In the genomic region with DNA sequence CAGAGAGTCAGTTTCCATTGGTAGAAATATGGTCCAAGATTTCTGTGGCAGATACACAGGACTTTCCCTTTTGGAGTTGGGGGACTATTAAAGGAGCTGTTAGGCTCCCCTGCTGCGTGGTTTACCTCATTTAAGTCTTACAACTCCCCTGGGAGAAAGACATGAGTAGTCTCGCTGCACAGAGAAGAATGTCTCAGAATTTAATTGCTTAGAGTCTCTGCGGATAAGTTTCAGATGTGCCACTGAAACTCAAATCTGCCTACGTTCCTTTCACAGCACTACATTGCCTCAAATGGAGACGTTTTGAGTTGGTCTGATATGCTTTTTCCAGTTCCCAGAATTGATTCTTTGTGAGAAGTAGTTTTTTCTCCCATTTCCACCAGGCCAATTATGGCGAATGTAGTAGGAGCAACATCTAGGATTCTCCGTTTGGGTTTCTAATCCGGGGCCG, we compare ENCODE assay signal across 8 cellular contexts. TPM values are rescaled to one million over a fixed set of nuclear protein-coding genes. Genes with fewer than 3 reads are reported as not detected.
A peak's percentile ranks its signal among the peaks of the same experiment; 100 is the strongest.
DNase-seq lines count a peak whose midpoint lies in the region; ATAC-seq and TF ChIP-seq lines count a peak whose summit lies in the region.

No MANE protein-coding gene starts in this region.

- TF ChIP-seq CTCF in type B pancreatic cell (conservative IDR thresholded peaks at IDR 0.05) = no peak

- peak; percentile 39 for DNase-seq in NCI-H2227 (lab: John Stamatoyannopoulos, UW; ENCODE audit: unreplicated experiment)
- DNase-seq in inferior parietal cortex (ENCODE audit: extremely low spot score) = peak; percentile 59
- DNase-seq in type B pancreatic cell (ENCODE audit: extremely low spot score, unreplicated experiment) = no peak
- no peak for DNase-seq in NCI-H187 treated with DMSO at 0.1 percent for 48 hours (lab: John Stamatoyannopoulos, UW)
- no peak for DNase-seq in SW480 (ENCODE audit: low spot score)
- DNase-seq in NOMO-1 treated with DMSO at 0.1 percent for 48 hours (lab: John Stamatoyannopoulos, UW; ENCODE audit: unreplicated experiment) = no peak

- peaks cover 68% of the 10 kb centered on the region for H3K27me3 Mint-ChIP-seq in type B pancreatic cell

- peak overlapping the region; percentile 90 for H3K4me3 Mint-ChIP-seq in type B pancreatic cell

- no peak overlapping the region for H3K27ac Mint-ChIP-seq in type B pancreatic cell

- ATAC-seq in GM18858 (IDR thresholded peaks at IDR 0.05; ENCODE audit: unreplicated experiment) (peak; percentile 36), GM21825 (IDR thresholded peaks at IDR 0.05; ENCODE audit: unreplicated experiment) (peak; percentile 21)

- H3K4me1 Mint-ChIP-seq in type B pancreatic cell (ENCODE audit: unreplicated experiment) = no peaks in the 10 kb centered on the region

- no peaks in the 10 kb centered on the region for H3K36me3 Mint-ChIP-seq in type B pancreatic cell

- no peaks in the 10 kb centered on the region for H3K9me3 Mint-ChIP-seq in type B pancreatic cell

RNA-seq across cellular contexts. Expression of a gene that starts 0.6 kb away (rescaled TPM):
- total RNA-seq in type B pancreatic cell (ENCODE audit: low replicate concordance) = 1.9 and 6.1 TPM in 2 replicates

Comparison
In these comparisons a context has a peak if more than half of its experiments do, and no peak if none do; other contexts are left out.
1. DNase-seq: peak in NCI-H2227 (single experiment) and inferior parietal cortex (single experiment); none in type B pancreatic cell (single experiment), NCI-H187 treated with DMSO at 0.1 percent for 48 hours (single experiment), SW480 (single experiment) and NOMO-1 treated with DMSO at 0.1 percent for 48 hours (single experiment).